8 cellular contexts compared by ENCODE assay signal in the genomic region with DNA sequence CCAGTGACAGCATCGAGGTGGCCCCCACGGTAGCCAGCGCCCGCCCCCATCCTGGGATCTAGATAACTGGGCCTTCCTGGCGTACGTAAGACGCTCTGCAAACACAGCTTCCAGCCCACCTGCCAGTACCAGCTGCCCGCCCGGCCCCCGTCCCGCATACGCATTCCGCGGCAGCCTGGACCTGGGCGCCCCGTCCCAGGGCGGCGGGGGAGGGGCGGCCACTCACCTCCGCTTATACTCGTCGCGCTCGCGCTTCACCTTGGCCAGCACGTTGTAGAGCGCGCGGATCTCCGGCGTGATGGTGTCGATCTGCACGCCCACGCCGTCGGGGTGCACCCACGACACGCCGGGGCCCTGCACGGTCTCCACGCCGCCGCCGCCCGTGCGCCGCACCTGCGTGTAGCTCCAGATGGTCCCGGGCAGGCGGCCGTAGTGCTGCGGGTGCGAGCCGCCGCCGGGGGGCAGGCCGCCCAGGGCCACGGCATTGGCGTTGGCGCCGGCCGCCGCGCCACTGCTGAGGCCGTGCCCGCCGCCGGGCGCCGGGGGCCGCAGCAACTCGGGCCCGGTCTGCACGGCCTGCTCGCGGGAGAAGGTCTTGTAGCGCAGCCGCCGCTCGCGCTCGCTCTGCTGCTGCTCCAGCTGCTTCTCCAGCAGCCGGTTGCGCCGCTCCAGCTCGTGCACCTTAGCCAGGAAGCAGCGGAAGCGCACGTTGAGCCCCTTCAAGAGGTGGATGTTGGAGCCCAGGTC. TPM values are rescaled to one million over a fixed set of nuclear protein-coding genes. Genes with fewer than 3 reads are reported as not detected.
DNase-seq lines count a peak whose midpoint lies in the region; ATAC-seq and TF ChIP-seq lines count a peak whose summit lies in the region.

No MANE protein-coding gene starts in this region.

- TF ChIP-seq CTCF in GM12865 (IDR thresholded peaks at IDR 0.05; ENCODE audit: insufficient read depth, low read depth, low read length, missing control alignments) (peak; percentile 13), fibroblast of pulmonary artery (IDR thresholded peaks at IDR 0.05; ENCODE audit: low read length, missing control alignments) (no peak), osteocyte (IDR thresholded peaks at IDR 0.05) (no peak)

- peak overlapping the region; percentile 53 for H3K27ac Mint-ChIP-seq in activated T-cell treated with anti-CD3 and anti-CD28 coated beads, Interleukin-2, amount 50 U/mL, for 72 hours
- H3K27ac Mint-ChIP-seq in osteocyte (ENCODE audit: unreplicated experiment): peak overlapping the region; percentile 34

- peak; percentile 22 for ATAC-seq in HG02642 (IDR thresholded peaks at IDR 0.05; ENCODE audit: poor library complexity, unreplicated experiment)
- peak; percentile 2 to 6 for ATAC-seq in activated T-cell treated with anti-CD3 and anti-CD28 coated beads, Interleukin-2, amount 50 U/mL, for 72 hours (replicated peaks in 1 of 2)

- H3K4me3 Mint-ChIP-seq in activated T-cell treated with anti-CD3 and anti-CD28 coated beads, Interleukin-2, amount 50 U/mL, for 72 hours: peak overlapping the region; percentile 79 to 97
- peak overlapping the region; percentile 75 for H3K4me3 Mint-ChIP-seq in osteocyte (ENCODE audit: unreplicated experiment)

- H3K9me3 Mint-ChIP-seq in activated T-cell treated with anti-CD3 and anti-CD28 coated beads, Interleukin-2, amount 50 U/mL, for 72 hours: no peaks in the 10 kb centered on the region
- H3K9me3 Mint-ChIP-seq in osteocyte (ENCODE audit: unreplicated experiment): no peaks in the 10 kb centered on the region

- H3K36me3 Mint-ChIP-seq in activated T-cell treated with anti-CD3 and anti-CD28 coated beads, Interleukin-2, amount 50 U/mL, for 72 hours (ENCODE audit: insufficient read depth in 2 of 2): peaks cover 7 to 16% of the 10 kb centered on the region in 2 donors
- no peaks in the 10 kb centered on the region for H3K36me3 Mint-ChIP-seq in osteocyte (ENCODE audit: unreplicated experiment)

- no peaks in the 10 kb centered on the region for H3K27me3 Mint-ChIP-seq in activated T-cell treated with anti-CD3 and anti-CD28 coated beads, Interleukin-2, amount 50 U/mL, for 72 hours (ENCODE audit: low read depth)
- peaks cover 6% of the 10 kb centered on the region for H3K27me3 Mint-ChIP-seq in osteocyte (ENCODE audit: unreplicated experiment)

- H3K4me1 Mint-ChIP-seq in activated T-cell treated with anti-CD3 and anti-CD28 coated beads, Interleukin-2, amount 50 U/mL, for 72 hours (ENCODE audit: low read depth): peaks cover 74% of the 10 kb centered on the region
- peaks cover 36% of the 10 kb centered on the region for H3K4me1 Mint-ChIP-seq in osteocyte (ENCODE audit: unreplicated experiment)

- H3K4me3 ChIP-seq in GM12865 (ENCODE audit: low read depth, low read length): peak overlapping the region; percentile 80
- peak overlapping the region; percentile 72 for H3K4me3 ChIP-seq in fibroblast of pulmonary artery (replicated peaks; ENCODE audit: low read depth, low read length)

- peak; percentile 76 for DNase-seq in GM12865 (ENCODE audit: low read depth)
- peak; percentile 8 for DNase-seq in NCI-H510A treated with DMSO at 0.1 percent for 48 hours (lab: John Stamatoyannopoulos, UW)
- DNase-seq in activated T-cell treated with anti-CD3 and anti-CD28 coated beads, Interleukin-2, amount 50 U/mL, for 72 hours: peak; percentile 67 to 69
- no peak for DNase-seq in fibroblast of pulmonary artery (ENCODE audit: low read depth)
- DNase-seq in osteocyte (ENCODE audit: extremely low spot score, unreplicated experiment): no peak
- DNase-seq in NCI-H2081 treated with DMSO at 0.1 percent for 48 hours (lab: John Stamatoyannopoulos, UW): no peak
- no peak for DNase-seq in amniotic stem cell (lab: John Stamatoyannopoulos, UW)

RNA-seq across cellular contexts. Expression of gene IFFO2, which starts 0.9 kb away (rescaled TPM):
- total RNA-seq in activated T-cell treated with anti-CD3 and anti-CD28 coated beads, Interleukin-2, amount 50 U/mL, for 72 hours: 10 to 100 TPM; 69.2 to 79.1 TPM
- total RNA-seq in osteocyte: 6.8 and 8.0 TPM in 2 replicates

RNA-seq across cellular contexts. Expression of gene ALDH4A1, which starts 53.3 kb away (rescaled TPM):
- total RNA-seq in activated T-cell treated with anti-CD3 and anti-CD28 coated beads, Interleukin-2, amount 50 U/mL, for 72 hours: 10 to 100 TPM in 1 of 2 donors, 1 to 10 TPM in 1; 8.1 to 13.1 TPM
- total RNA-seq in osteocyte: 13.7 and 13.8 TPM in 2 replicates

Comparison
In these comparisons a context has a peak if more than half of its experiments do, and no peak if none do; other contexts are left out.
1. DNase-seq: peak in GM12865 (single experiment), NCI-H510A treated with DMSO at 0.1 percent for 48 hours (single experiment) and activated T-cell treated with anti-CD3 and anti-CD28 coated beads, Interleukin-2, amount 50 U/mL, for 72 hours (2 of 2); none in fibroblast of pulmonary artery (single experiment), osteocyte (single experiment), NCI-H2081 treated with DMSO at 0.1 percent for 48 hours (single experiment) and amniotic stem cell (single experiment).